In the genomic region with DNA sequence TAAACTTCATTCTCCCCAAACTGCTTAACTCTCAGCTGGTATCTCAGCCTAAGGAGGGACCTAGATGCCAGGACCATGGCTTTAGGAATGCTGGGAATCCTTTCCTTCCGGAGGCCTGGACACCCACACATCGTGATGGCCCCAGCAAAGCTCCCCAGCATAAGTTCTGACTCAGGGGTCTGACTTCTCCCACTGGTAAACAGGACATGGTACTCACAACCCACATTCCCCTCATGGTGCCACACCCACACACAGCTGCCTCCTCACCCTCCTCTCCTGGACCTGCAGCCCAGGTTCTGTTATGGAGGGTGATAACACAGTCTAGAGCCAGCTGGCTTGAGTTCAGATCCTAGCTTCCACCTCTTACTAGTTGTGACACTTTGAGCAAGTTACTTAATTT, we compare ENCODE assay signal across 8 cellular contexts. TPM values are rescaled to one million over a fixed set of nuclear protein-coding genes. Genes with fewer than 3 reads are reported as not detected.
DNase-seq lines count a peak whose midpoint lies in the region; ATAC-seq lines count a peak whose summit lies in the region.

No MANE protein-coding gene starts in this region.

- ATAC-seq in activated naive CD8-positive, alpha-beta T cell treated with anti-CD3 and anti-CD28 coated beads, Interleukin-2, amount 10 ng/mL, durations not matched to agents 7 days and 5 days (ENCODE audit: low read depth): no peak

- no peaks in the 10 kb centered on the region for H3K9me3 Mint-ChIP-seq in activated T-cell treated with anti-CD3 and anti-CD28 coated beads, Interleukin-2, amount 50 U/mL, for 24 hours
- no peaks in the 10 kb centered on the region for H3K9me3 Mint-ChIP-seq in activated naive CD8-positive, alpha-beta T cell treated with anti-CD3 and anti-CD28 coated beads, Interleukin-2, amount 10 ng/mL, durations not matched to agents 7 days and 5 days

- peak overlapping the region; percentile 87 for H3K27ac Mint-ChIP-seq in activated T-cell treated with anti-CD3 and anti-CD28 coated beads, Interleukin-2, amount 50 U/mL, for 24 hours
- peak overlapping the region; percentile 58 for H3K27ac Mint-ChIP-seq in activated naive CD8-positive, alpha-beta T cell treated with anti-CD3 and anti-CD28 coated beads, Interleukin-2, amount 10 ng/mL, durations not matched to agents 7 days and 5 days

- H3K4me3 ChIP-seq in thymus (ENCODE audit: low read length): no peak overlapping the region

- no peaks in the 10 kb centered on the region for H3K9me3 ChIP-seq in thymus (ENCODE audit: control insufficient read depth)

- 94% methylated on average over 2 of the region's 2 CpGs for WGBS in thymus

- POLR2A ChIA-PET in activated naive CD8-positive, alpha-beta T cell treated with anti-CD3 and anti-CD28 coated beads, Interleukin-2, amount 10 ng/mL, durations not matched to agents 7 days and 5 days (lab: Charles Lee): interaction anchor here (4.2 to 6.4 kb wide), 2 partner anchors 15 to 73 kb away, joined by 44 to 51 read pairs; partner anchors contain the start of genes CNTROB, KCNAB3 and TRAPPC1

- H3K4me1 ChIP-seq in thymus (ENCODE audit: control insufficient read depth, insufficient read depth, low read length): peaks cover 15% of the 10 kb centered on the region

- H3K36me3 ChIP-seq in thymus (ENCODE audit: control insufficient read depth, insufficient read depth): peaks cover 6% of the 10 kb centered on the region

- peaks cover 37% of the 10 kb centered on the region for H3K4me1 Mint-ChIP-seq in activated T-cell treated with anti-CD3 and anti-CD28 coated beads, Interleukin-2, amount 50 U/mL, for 24 hours (ENCODE audit: low read depth)
- H3K4me1 Mint-ChIP-seq in activated naive CD8-positive, alpha-beta T cell treated with anti-CD3 and anti-CD28 coated beads, Interleukin-2, amount 10 ng/mL, durations not matched to agents 7 days and 5 days: peaks cover 26% of the 10 kb centered on the region

- DNase-seq in activated T-cell treated with anti-CD3 and anti-CD28 coated beads, Interleukin-2, amount 50 U/mL, for 24 hours: no peak
- DNase-seq in activated T-cell treated with anti-CD3 and anti-CD28 coated beads for 4 hours (no peak), retina (no peak), iPS-NIHi11 (ENCODE audit: low spot score) (no peak), DMS 273 treated with DMSO at 0.1 percent for 48 hours (lab: John Stamatoyannopoulos, UW) (no peak)
- DNase-seq in activated naive CD8-positive, alpha-beta T cell treated with anti-CD3 and anti-CD28 coated beads, Interleukin-2, amount 10 ng/mL, durations not matched to agents 7 days and 5 days: no peak

- H3K4me3 Mint-ChIP-seq in activated T-cell treated with anti-CD3 and anti-CD28 coated beads, Interleukin-2, amount 50 U/mL, for 24 hours: peak overlapping the region; percentile 87
- H3K4me3 Mint-ChIP-seq in activated naive CD8-positive, alpha-beta T cell treated with anti-CD3 and anti-CD28 coated beads, Interleukin-2, amount 10 ng/mL, durations not matched to agents 7 days and 5 days: peak overlapping the region; percentile 71

- H3K27ac ChIP-seq in layer of hippocampus (ENCODE audit: low read depth, low read length): peak overlapping the region; percentile 97
- peak overlapping the region; percentile 36 for H3K27ac ChIP-seq in thymus (ENCODE audit: low read depth)

- H3K36me3 Mint-ChIP-seq in activated T-cell treated with anti-CD3 and anti-CD28 coated beads, Interleukin-2, amount 50 U/mL, for 24 hours (ENCODE audit: low read depth): peaks cover 26% of the 10 kb centered on the region
- peaks cover 2% of the 10 kb centered on the region for H3K36me3 Mint-ChIP-seq in activated naive CD8-positive, alpha-beta T cell treated with anti-CD3 and anti-CD28 coated beads, Interleukin-2, amount 10 ng/mL, durations not matched to agents 7 days and 5 days

- H3K27me3 Mint-ChIP-seq in activated T-cell treated with anti-CD3 and anti-CD28 coated beads, Interleukin-2, amount 50 U/mL, for 24 hours: no peaks in the 10 kb centered on the region
- H3K27me3 Mint-ChIP-seq in activated naive CD8-positive, alpha-beta T cell treated with anti-CD3 and anti-CD28 coated beads, Interleukin-2, amount 10 ng/mL, durations not matched to agents 7 days and 5 days: no peaks in the 10 kb centered on the region

- H3K27me3 ChIP-seq in layer of hippocampus (ENCODE audit: control insufficient read depth, insufficient read depth, low read length): no peaks in the 10 kb centered on the region
- H3K27me3 ChIP-seq in thymus (ENCODE audit: control insufficient read depth, insufficient read depth): no peaks in the 10 kb centered on the region

RNA-seq across cellular contexts. Expression of gene RNF227, which starts 0.7 kb away (rescaled TPM):
- total RNA-seq in activated naive CD8-positive, alpha-beta T cell treated with anti-CD3 and anti-CD28 coated beads, Interleukin-2, amount 10 ng/mL, durations not matched to agents 7 days and 5 days: 1 to 10 TPM; 4.5 to 5.5 TPM
- 5.8 TPM for polyA plus RNA-seq in thymus

RNA-seq across cellular contexts. Expression of gene KCNAB3, which starts 12.9 kb away (rescaled TPM):
- total RNA-seq in activated naive CD8-positive, alpha-beta T cell treated with anti-CD3 and anti-CD28 coated beads, Interleukin-2, amount 10 ng/mL, durations not matched to agents 7 days and 5 days: 10 to 100 TPM; 10.6 to 12.5 TPM
- polyA plus RNA-seq in thymus: 8.9 TPM

RNA-seq across cellular contexts. Expression of gene TRAPPC1, which starts 14.9 kb away (rescaled TPM):
- 100 to 1,000 TPM; 222 to 237 TPM for total RNA-seq in activated naive CD8-positive, alpha-beta T cell treated with anti-CD3 and anti-CD28 coated beads, Interleukin-2, amount 10 ng/mL, durations not matched to agents 7 days and 5 days
- polyA plus RNA-seq in thymus: 137 TPM

RNA-seq across cellular contexts. Expression of gene CNTROB, which starts 15.2 kb away (rescaled TPM):
- total RNA-seq in activated naive CD8-positive, alpha-beta T cell treated with anti-CD3 and anti-CD28 coated beads, Interleukin-2, amount 10 ng/mL, durations not matched to agents 7 days and 5 days: 10 to 100 TPM; 57.3 to 62.7 TPM
- 39.0 TPM for polyA plus RNA-seq in thymus

RNA-seq across cellular contexts. Expression of gene CHD3, which starts 28.2 kb away (rescaled TPM):
- 100 to 1,000 TPM; 194 to 199 TPM for total RNA-seq in activated naive CD8-positive, alpha-beta T cell treated with anti-CD3 and anti-CD28 coated beads, Interleukin-2, amount 10 ng/mL, durations not matched to agents 7 days and 5 days
- polyA plus RNA-seq in thymus: 119 TPM
